ENCODE assay signal across 1 cellular context in the genomic region with DNA sequence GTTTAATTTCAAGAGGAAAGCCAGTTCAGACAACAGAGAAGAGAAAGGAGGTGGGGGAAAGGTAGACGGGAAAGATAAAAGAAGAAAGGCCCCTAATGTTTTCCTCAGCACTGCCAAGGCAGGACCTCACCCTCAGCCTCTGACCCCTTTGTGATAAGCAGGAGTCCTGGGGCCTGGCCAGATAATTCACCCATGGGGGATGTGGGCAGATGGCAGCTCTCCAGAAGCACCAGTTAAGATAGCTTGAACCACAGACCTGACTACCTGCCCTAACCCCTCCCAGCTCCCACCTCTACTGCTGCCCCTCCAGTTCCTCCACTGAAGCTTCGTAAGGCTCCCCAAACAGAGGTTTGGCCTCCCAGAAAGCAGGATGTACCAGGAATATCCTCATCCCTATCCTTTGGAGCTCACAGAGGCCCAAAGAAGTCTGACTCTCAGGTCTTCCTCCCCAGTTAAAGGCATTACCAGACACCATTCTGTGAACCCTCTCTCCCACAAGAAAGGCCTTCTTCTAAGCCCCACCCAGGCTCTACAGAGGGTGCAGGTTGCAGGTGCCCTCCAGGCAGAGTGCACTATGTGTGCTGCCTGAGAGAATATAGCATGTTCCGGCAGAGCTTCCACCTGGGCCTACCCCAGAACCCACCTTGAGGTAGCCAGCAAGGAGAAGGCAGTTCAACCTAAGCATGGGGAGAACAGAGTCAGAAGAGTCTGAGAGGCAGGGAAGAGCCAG.
A peak's percentile ranks its signal among the peaks of the same experiment; 100 is the strongest.
TF ChIP-seq lines count a peak whose summit lies in the region.

No MANE protein-coding gene starts in this region.

TF ChIP-seq in HepG2, 621 proteins besides CTCF, POLR2A, EP300 and RAD21:
- no peak for TF ChIP-seq SIX1 (CRISPR knock-in tag; IDR thresholded peaks at IDR 0.05; ENCODE audit: borderline replicate concordance)
- 0 out of 2 replicates have a peak, but pooled peaks have one; percentile 50 for TF ChIP-seq POLR2AphosphoS2 (IDR thresholded peaks at IDR 0.05; ENCODE audit: low read depth, low read length)
TF ChIP-seq in HepG2: peak in this region for 1.
